In genomic region chr9:19049872-19050636, GRCh38 we compare ENCODE assay signal across 8 cellular contexts. TPM values are rescaled to one million over a fixed set of nuclear protein-coding genes. Genes with fewer than 3 reads are reported as not detected.
A peak's percentile ranks its signal among the peaks of the same experiment; 100 is the strongest.
DNase-seq lines count a peak whose midpoint lies in the region; ATAC-seq and TF ChIP-seq lines count a peak whose summit lies in the region.

No MANE protein-coding gene starts in this region.

- ATAC-seq in heart right ventricle (peak in 6 of 8 donors; percentile 2 to 18 (median 7)), GM21367 (IDR thresholded peaks at IDR 0.05; ENCODE audit: unreplicated experiment) (no peak), GM18505 (IDR thresholded peaks at IDR 0.05; ENCODE audit: unreplicated experiment) (no peak)

- H3K4me1 ChIP-seq in HUES64 (ENCODE audit: insufficient read depth, low read length) (peaks cover 4% of the 10 kb centered on the region; the same call in 1 of the 2 replicates), heart right ventricle (peaks cover 4 to 58% (median 31%) of the 10 kb centered on the region in 9 donors)

- H3K27me3 ChIP-seq in HUES64 (ENCODE audit: insufficient read depth, low read length), result no peaks in the 10 kb centered on the region
- H3K27me3 ChIP-seq in heart right ventricle, result no peaks in the 10 kb centered on the region

- peaks cover 2% of the 10 kb centered on the region for H3K36me3 Mint-ChIP-seq in activated naive CD4-positive, alpha-beta T cell treated with anti-CD3 and anti-CD28 coated beads, Interleukin-2, amount 50 U/mL, for 24 hours
- no peaks in the 10 kb centered on the region for H3K36me3 Mint-ChIP-seq in progenitor cell of endocrine pancreas (ENCODE audit: insufficient read depth)

- H3K27me3 Mint-ChIP-seq in activated naive CD4-positive, alpha-beta T cell treated with anti-CD3 and anti-CD28 coated beads, Interleukin-2, amount 50 U/mL, for 24 hours, result no peaks in the 10 kb centered on the region
- no peaks in the 10 kb centered on the region for H3K27me3 Mint-ChIP-seq in progenitor cell of endocrine pancreas

- H3K4me3 ChIP-seq in HUES64 (ENCODE audit: low read length) (peak overlapping the region; percentile 96), heart right ventricle (peak overlapping the region; percentile 64 to 89 (median 80))

- H3K4me1 Mint-ChIP-seq in activated naive CD4-positive, alpha-beta T cell treated with anti-CD3 and anti-CD28 coated beads, Interleukin-2, amount 50 U/mL, for 24 hours, result peaks cover 43% of the 10 kb centered on the region
- H3K4me1 Mint-ChIP-seq in progenitor cell of endocrine pancreas (ENCODE audit: low read depth), result peaks cover 22% of the 10 kb centered on the region

- H3K27ac ChIP-seq in HUES64 (ENCODE audit: low read depth, low read length) (peak overlapping the region; percentile 90; the same call in 1 of the 2 replicates), heart right ventricle (peak overlapping the region; percentile 88 to 97 (median 95))

- no peaks in the 10 kb centered on the region for H3K9me3 Mint-ChIP-seq in activated naive CD4-positive, alpha-beta T cell treated with anti-CD3 and anti-CD28 coated beads, Interleukin-2, amount 50 U/mL, for 24 hours
- H3K9me3 Mint-ChIP-seq in progenitor cell of endocrine pancreas (ENCODE audit: low read depth), result no peaks in the 10 kb centered on the region

- H3K9ac ChIP-seq in HUES64 (ENCODE audit: low read depth, low read length), result peak overlapping the region; percentile 88

- H3K36me3 ChIP-seq in HUES64 (ENCODE audit: insufficient read depth, low read length) (no peaks in the 10 kb centered on the region), heart right ventricle (peaks cover 0 to 16% (median 0%) of the 10 kb centered on the region in 9 donors)

- no peak for TF ChIP-seq POLR2A in GM18505 (IDR thresholded peaks at IDR 0.05; ENCODE audit: borderline replicate concordance, extremely low read depth, insufficient read depth, insufficient read length)

- intact Hi-C loops in heart right ventricle (cut with DNase I), result loop anchor here in 7 of 10 donors (1.0 to 10.0 kb wide), 10 partner anchors 27 to 407 kb away; partner anchors contain the start of gene HAUS6 (in 3 of the 7)

- no peaks in the 10 kb centered on the region for H3K9me3 ChIP-seq in HUES64 (ENCODE audit: insufficient read depth, low read depth, low read length)
- H3K9me3 ChIP-seq in heart right ventricle, result no peaks in the 10 kb centered on the region

- peak overlapping the region; percentile 94 for H3K4me3 Mint-ChIP-seq in activated naive CD4-positive, alpha-beta T cell treated with anti-CD3 and anti-CD28 coated beads, Interleukin-2, amount 50 U/mL, for 24 hours
- peak overlapping the region; percentile 85 for H3K4me3 Mint-ChIP-seq in progenitor cell of endocrine pancreas (ENCODE audit: low read depth)

- DNase-seq in DMS53 treated with DMSO at 0.1 percent for 48 hours (lab: John Stamatoyannopoulos, UW; ENCODE audit: unreplicated experiment), result peak; percentile 6
- no peak for DNase-seq in heart right ventricle
- DNase-seq in progenitor cell of endocrine pancreas (ENCODE audit: low spot score, unreplicated experiment), result no peak
- DNase-seq in SKM-1 treated with dmso at 0.1 percent for 144 hours (lab: John Stamatoyannopoulos, UW; ENCODE audit: unreplicated experiment), result no peak

- peak overlapping the region; percentile 90 for H3K27ac Mint-ChIP-seq in activated naive CD4-positive, alpha-beta T cell treated with anti-CD3 and anti-CD28 coated beads, Interleukin-2, amount 50 U/mL, for 24 hours
- H3K27ac Mint-ChIP-seq in progenitor cell of endocrine pancreas, result peak overlapping the region; percentile 91

- TF ChIP-seq CTCF in heart right ventricle (IDR thresholded peaks at IDR 0.05) (no peak), progenitor cell of endocrine pancreas (IDR thresholded peaks at IDR 0.05; ENCODE audit: unreplicated experiment) (no peak)

- 3% methylated on average over 36 of the region's 36 CpGs for WGBS in HUES64
- WGBS in heart right ventricle, 2 donors, result 3 to 6% methylated on average over 36 of the region's 36 CpGs

RNA-seq across cellular contexts. Expression of gene RRAGA, which starts 0.8 kb away (rescaled TPM):
- 44.7 TPM for polyA plus RNA-seq in HUES64 (2013, experiment 1 of 2)
- 47.4 TPM for polyA plus RNA-seq in HUES64 (2013, experiment 2 of 2)
- total RNA-seq in heart right ventricle (10 to 100 TPM; 74.7 to 97.8 (median 81.3) TPM), progenitor cell of endocrine pancreas (52.6 and 53.3 TPM in 2 replicates)
- 100 to 1,000 TPM in 1 of 2 donors, 10 to 100 TPM in 1; 24.7 to 100 TPM for polyA plus RNA-seq in heart right ventricle

RNA-seq across cellular contexts. Expression of gene SAXO1, which starts 17.0 kb away (rescaled TPM):
- 0.05 TPM for polyA plus RNA-seq in HUES64 (2013, experiment 1 of 2)
- polyA plus RNA-seq in HUES64 (2013, experiment 2 of 2), result 0.06 TPM
- total RNA-seq in heart right ventricle (under 1 TPM in 1 of 10 donors, not detected in 9; 0.06 TPM), progenitor cell of endocrine pancreas (0.22 TPM in 1 of 2 replicates, not detected in the other)
- not detected for polyA plus RNA-seq in heart right ventricle

RNA-seq across cellular contexts. Expression of gene HAUS6, which starts 52.6 kb away (rescaled TPM):
- polyA plus RNA-seq in HUES64 (2013, experiment 1 of 2), result 30.2 TPM
- 31.2 TPM for polyA plus RNA-seq in HUES64 (2013, experiment 2 of 2)
- total RNA-seq in heart right ventricle (10 to 100 TPM in 1 of 10 donors, 1 to 10 TPM in 9; 4.9 to 10.4 (median 7.2) TPM), progenitor cell of endocrine pancreas (17.4 and 17.6 TPM in 2 replicates)
- polyA plus RNA-seq in heart right ventricle, result 1 to 10 TPM; 2.6 to 4.2 TPM

Comparison
In these comparisons a context has a peak if more than half of its experiments do, and no peak if none do; other contexts are left out.
1. ATAC-seq: peak in heart right ventricle (6 of 8); none in GM21367 (single experiment) and GM18505 (single experiment).